ENCODE assay signal across 27 cellular contexts in genomic region chr2:135257383-135258090, GRCh38.
DNase-seq lines count a peak whose midpoint lies in the region; ATAC-seq and TF ChIP-seq lines count a peak whose summit lies in the region.
"Had no signal": no experiment of that assay in that cellular context is flagged by ENCODE, and none has a peak within 500 bp of the region (broad histone marks: within the 10 kb centered on the region; RNA-seq: fewer than 3 reads in every experiment).

No MANE protein-coding gene starts in this region.

- H3K79me2 ChIP-seq in fibroblast of lung (ENCODE audit: control insufficient read depth, insufficient read depth, low read length), result no peaks in the 10 kb centered on the region

- H3K27me3 Mint-ChIP-seq in MCF 10A (ENCODE audit: insufficient read depth, unreplicated experiment) (no peaks in the 10 kb centered on the region), HFFc6 (ENCODE audit: insufficient read depth) (no peaks in the 10 kb centered on the region)
- H3K27me3 Mint-ChIP-seq: activated B cell treated with CpG ODN at 0.5 μM for 24 hours; activated CD4-positive, alpha-beta memory T cell treated with anti-CD3 and anti-CD28 coated beads for 36 hours had no signal

- H2AFZ ChIP-seq in fibroblast of lung (ENCODE audit: low read length), result no peak overlapping the region

- 83 to 94% (median 88%) methylated on average over 2 of the region's 2 CpGs for WGBS in heart left ventricle, 4 donors

- no peaks in the 10 kb centered on the region for H3K27me3 ChIP-seq in breast epithelium
- no peaks in the 10 kb centered on the region for H3K27me3 ChIP-seq in adipocyte (replicated peaks; ENCODE audit: control insufficient read depth, insufficient read depth, low read length)
- no peaks in the 10 kb centered on the region for H3K27me3 ChIP-seq in fibroblast of lung (ENCODE audit: control insufficient read depth, insufficient read depth, low read length)
- H3K27me3 ChIP-seq in heart left ventricle, result no peaks in the 10 kb centered on the region
- H3K27me3 ChIP-seq: adrenal gland, dorsolateral prefrontal cortex, stomach had no signal

- H3K4me3 ChIP-seq in breast epithelium, result no peak overlapping the region
- no peak overlapping the region for H3K4me3 ChIP-seq in adipocyte (ENCODE audit: low read length)
- no peak overlapping the region for H3K4me3 ChIP-seq in fibroblast of lung (replicated peaks in 1 of 4; ENCODE audit: control extremely low read depth in 1 of 4, insufficient read depth in 1 of 4, low read depth in 3 of 4, low read length in 4 of 4)
- no peak overlapping the region for H3K4me3 ChIP-seq in heart left ventricle
- H3K4me3 ChIP-seq: adrenal gland, dorsolateral prefrontal cortex, SK-N-MC, stomach had no signal

- H3K36me3 Mint-ChIP-seq in MCF 10A (ENCODE audit: insufficient read depth, unreplicated experiment) (peaks cover 5% of the 10 kb centered on the region), HFFc6 (ENCODE audit: low read depth) (no peaks in the 10 kb centered on the region)

- POLR2A ChIA-PET in MCF 10A (lab: Yijun Ruan, JAX), result no interaction called here

- DNase-seq in MCF 10A (ENCODE audit: unreplicated experiment), result peak; percentile 18
- no peak for DNase-seq in breast epithelium (ENCODE audit: low spot score in 2 of 2)
- DNase-seq in adipocyte (ENCODE audit: low read depth), result peak; percentile 42
- DNase-seq in fibroblast of lung (ENCODE audit: low read depth in 2 of 2), result peak; percentile 66 to 88
- no peak for DNase-seq in NCI-H2171 treated with DMSO at 0.1 percent for 48 hours (lab: John Stamatoyannopoulos, UW)
- no peak for DNase-seq in NCI-H774 (lab: John Stamatoyannopoulos, UW)
- no peak for DNase-seq in heart left ventricle
- no peak for DNase-seq in HFFc6
- DNase-seq: activated B cell treated with CpG ODN at 0.5 μM for 24 hours; activated CD4-positive, alpha-beta memory T cell treated with anti-CD3 and anti-CD28 coated beads for 36 hours; activated gamma-delta T cell; activated T-cell treated with anti-CD3 and anti-CD28 coated beads for 4 hours; adrenal gland; C1 segment of cervical spinal cord; central memory CD4-positive, alpha-beta T cell; dorsolateral prefrontal cortex; erythroblast; immature natural killer cell; Karpas-422; NCI-H1092 treated with DMSO at 0.1 percent for 48 hours; NCI-H2081; NCI-H510A; stimulated activated CD4-positive, alpha-beta T cell treated with anti-CD3 and anti-CD28 coated beads, Interleukin-4, amount 100 ng/mL, for 24 hours; stomach had no signal

- H3K9me3 ChIP-seq in breast epithelium (no peaks in the 10 kb centered on the region), adipocyte (ENCODE audit: control insufficient read depth, low read length) (peaks cover 4% of the 10 kb centered on the region), fibroblast of lung (ENCODE audit: control insufficient read depth, insufficient read depth, low read depth, low read length) (no peaks in the 10 kb centered on the region), heart left ventricle (peaks cover 0 to 6% (median 0%) of the 10 kb centered on the region in 12 donors)
- H3K9me3 ChIP-seq: adrenal gland, stomach had no signal

- no TSS peak for BruUV-seq in MCF 10A (replicated peaks; lab: Mats Ljungman, UMichigan)

- TF ChIP-seq POLR2A in breast epithelium (IDR thresholded peaks at IDR 0.05) (no peak), heart left ventricle (IDR thresholded peaks at IDR 0.05) (no peak)

- TF ChIP-seq CTCF in MCF 10A (IDR thresholded peaks at IDR 0.05; ENCODE audit: unreplicated experiment) (no peak), breast epithelium (IDR thresholded peaks at IDR 0.05) (no peak), fibroblast of lung (conservative IDR thresholded peaks at IDR 0.05 in 1 of 2, IDR thresholded peaks at IDR 0.05 in 1 of 2; ENCODE audit: low read depth in 1 of 2, low read length in 2 of 2) (no peak), heart left ventricle (IDR thresholded peaks at IDR 0.05) (no peak), HFFc6 (IDR thresholded peaks at IDR 0.05) (no peak)

- H3K9ac ChIP-seq in adipocyte (ENCODE audit: low read length) (no peak overlapping the region), fibroblast of lung (ENCODE audit: insufficient read depth, low read length) (no peak overlapping the region)

- H3K4me1 Mint-ChIP-seq in MCF 10A (ENCODE audit: insufficient read depth, unreplicated experiment), result peaks cover 5% of the 10 kb centered on the region
- peaks cover 17% of the 10 kb centered on the region for H3K4me1 Mint-ChIP-seq in HFFc6 (ENCODE audit: low read depth)
- H3K4me1 Mint-ChIP-seq: immature natural killer cell had no signal

- H3K27ac ChIP-seq in breast epithelium (no peak overlapping the region), fibroblast of lung (ENCODE audit: insufficient read depth, low read length) (peak overlapping the region; percentile 49), heart left ventricle (no peak overlapping the region)
- H3K27ac ChIP-seq: 22Rv1, adrenal gland, dorsolateral prefrontal cortex, SK-N-MC, stomach had no signal

- ATAC-seq in heart left ventricle, result no peak

- H3K36me3 ChIP-seq in breast epithelium (no peaks in the 10 kb centered on the region), adipocyte (ENCODE audit: control insufficient read depth, insufficient read depth, low read length, severe bottlenecking) (no peaks in the 10 kb centered on the region), fibroblast of lung (ENCODE audit: control insufficient read depth, insufficient read depth, low read length) (no peaks in the 10 kb centered on the region), heart left ventricle (no peaks in the 10 kb centered on the region)
- H3K36me3 ChIP-seq: adrenal gland, stomach had no signal

- CTCF ChIA-PET in MCF 10A (lab: Yijun Ruan, JAX), result no interaction called here

- H3K4me3 Mint-ChIP-seq in MCF 10A (ENCODE audit: unreplicated experiment) (no peak overlapping the region), HFFc6 (no peak overlapping the region)
- H3K4me3 Mint-ChIP-seq: activated B cell treated with CpG ODN at 0.5 μM for 24 hours; activated CD4-positive, alpha-beta memory T cell treated with anti-CD3 and anti-CD28 coated beads for 36 hours; immature natural killer cell; T-helper 2 cell treated with Interferon-gamma antibody and Interleukin-4, amounts not matched to agents 5 μg/mL and 100 μg/mL, for 36 hours had no signal

- H3K4me1 ChIP-seq in breast epithelium (no peaks in the 10 kb centered on the region), adipocyte (ENCODE audit: control insufficient read depth, insufficient read depth, low read length) (no peaks in the 10 kb centered on the region), fibroblast of lung (ENCODE audit: control insufficient read depth, extremely low read depth, insufficient read depth, low read length) (peaks cover 8% of the 10 kb centered on the region), heart left ventricle (no peaks in the 10 kb centered on the region)
- H3K4me1 ChIP-seq: adrenal gland, stomach had no signal

- H3K9me3 Mint-ChIP-seq in MCF 10A (ENCODE audit: unreplicated experiment) (no peaks in the 10 kb centered on the region), HFFc6 (no peaks in the 10 kb centered on the region; the same call in 1 of the 2 replicates)
- H3K9me3 Mint-ChIP-seq: activated CD4-positive, alpha-beta memory T cell treated with anti-CD3 and anti-CD28 coated beads for 36 hours had no signal

- intact Hi-C loops in MCF 10A (cut with micrococcal nuclease), result no loop called here
- intact Hi-C loops in breast epithelium (cut with DNase I; ENCODE audit: low total_unique reads), result no loop called here
- intact Hi-C loops in heart left ventricle (cut with DNase I), result loop anchor here in 2 of 10 donors (5.0 to 10.0 kb wide), 2 partner anchors 253 to 255 kb away; no protein-coding TSS in a partner anchor

- no peaks in the 10 kb centered on the region for H4K20me1 ChIP-seq in fibroblast of lung (ENCODE audit: control insufficient read depth, extremely low read depth, insufficient read depth, low read length)

- no peak overlapping the region for H3K27ac Mint-ChIP-seq in MCF 10A (ENCODE audit: low read depth, unreplicated experiment)
- H3K27ac Mint-ChIP-seq in HFFc6, result no peak overlapping the region
- H3K27ac Mint-ChIP-seq: activated B cell treated with CpG ODN at 0.5 μM for 24 hours; activated CD4-positive, alpha-beta memory T cell treated with anti-CD3 and anti-CD28 coated beads for 36 hours; immature natural killer cell; T-helper 2 cell treated with Interferon-gamma antibody and Interleukin-4, amounts not matched to agents 5 μg/mL and 100 μg/mL, for 36 hours had no signal

- H3K4me2 ChIP-seq in fibroblast of lung (ENCODE audit: extremely low read depth, insufficient read depth, low read length), result no peak overlapping the region

Comparison
In these comparisons a context has a peak if more than half of its experiments do, and no peak if none do; other contexts are left out.
1. DNase-seq: peak in MCF 10A (single experiment), adipocyte (single experiment) and fibroblast of lung (2 of 2); none in breast epithelium (0 of 2), NCI-H2171 treated with DMSO at 0.1 percent for 48 hours (single experiment), NCI-H774 (single experiment), heart left ventricle (0 of 5) and HFFc6 (single experiment).